Comparison of ENCODE assay signal across 15 cellular contexts in the genomic region with DNA sequence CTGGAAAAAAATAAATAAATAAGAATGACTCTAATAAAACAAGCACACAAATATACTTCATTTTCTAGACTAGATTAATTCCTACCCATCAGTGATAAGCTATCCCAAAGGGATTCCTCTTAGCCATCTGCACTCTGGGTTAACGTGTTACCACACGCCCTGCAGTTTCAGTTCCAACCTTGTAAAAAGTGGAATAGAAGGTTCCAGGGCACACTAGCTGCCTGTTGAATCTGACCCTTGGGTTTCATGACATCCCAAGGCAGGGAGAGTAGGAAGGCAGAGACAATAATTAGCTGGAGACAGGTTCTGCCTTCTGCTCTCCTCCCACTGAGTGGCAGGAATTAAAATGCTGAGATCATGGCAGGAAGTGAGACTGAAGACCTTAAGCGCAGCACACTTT. TPM values are rescaled to one million over a fixed set of nuclear protein-coding genes. Genes with fewer than 3 reads are reported as not detected.
DNase-seq lines count a peak whose midpoint lies in the region; ATAC-seq and TF ChIP-seq lines count a peak whose summit lies in the region.
"Had no signal": no experiment of that assay in that cellular context is flagged by ENCODE, and none has a peak within 500 bp of the region (broad histone marks: within the 10 kb centered on the region; RNA-seq: fewer than 3 reads in every experiment).

No MANE protein-coding gene starts in this region.

- peaks cover 0 to 59% of the 10 kb centered on the region in 2 donors for H3K36me3 ChIP-seq in left lung

- POLR2A ChIA-PET in activated CD4-positive, alpha-beta memory T cell treated with anti-CD3 and anti-CD28 coated beads, Interleukin-2, amount 10 ng/mL, durations not matched to agents 7 days and 5 days (lab: Charles Lee): interaction anchor here (3.5 kb wide), 1 partner anchor 11 kb away, joined by 15 read pairs; no protein-coding TSS in a partner anchor

- ATAC-seq in sciatic nerve: peak; percentile 26
- no peak for ATAC-seq in left lung
- ATAC-seq: natural killer cell had no signal

- H3K36me3 Mint-ChIP-seq in T-helper 2 cell treated with Interferon-gamma antibody and Interleukin-4, amounts not matched to agents 5 μg/mL and 100 μg/mL, for 36 hours (ENCODE audit: low read depth): peaks cover 31% of the 10 kb centered on the region
- H3K36me3 Mint-ChIP-seq in activated CD4-positive, alpha-beta memory T cell treated with anti-CD3 and anti-CD28 coated beads, Interleukin-2, amount 10 ng/mL, durations not matched to agents 7 days and 5 days (ENCODE audit: low read depth): peaks cover 34% of the 10 kb centered on the region
- H3K36me3 Mint-ChIP-seq: natural killer cell had no signal

- H3K9me3 Mint-ChIP-seq in T-helper 2 cell treated with Interferon-gamma antibody and Interleukin-4, amounts not matched to agents 5 μg/mL and 100 μg/mL, for 36 hours: no peaks in the 10 kb centered on the region
- H3K9me3 Mint-ChIP-seq in activated CD4-positive, alpha-beta memory T cell treated with anti-CD3 and anti-CD28 coated beads, Interleukin-2, amount 10 ng/mL, durations not matched to agents 7 days and 5 days: no peaks in the 10 kb centered on the region
- H3K9me3 Mint-ChIP-seq: natural killer cell had no signal

- peak overlapping the region; percentile 61 for H3K27ac Mint-ChIP-seq in T-helper 2 cell treated with Interferon-gamma antibody and Interleukin-4, amounts not matched to agents 5 μg/mL and 100 μg/mL, for 36 hours
- peak overlapping the region; percentile 24 for H3K27ac Mint-ChIP-seq in activated CD4-positive, alpha-beta memory T cell treated with anti-CD3 and anti-CD28 coated beads, Interleukin-2, amount 10 ng/mL, durations not matched to agents 7 days and 5 days
- H3K27ac Mint-ChIP-seq: natural killer cell had no signal

- no peaks in the 10 kb centered on the region for H3K4me1 ChIP-seq in left lung

- no peaks in the 10 kb centered on the region for H3K27me3 ChIP-seq in left lung

- H3K9me3 ChIP-seq in left lung: no peaks in the 10 kb centered on the region

- no peak for TF ChIP-seq CTCF in left lung (IDR thresholded peaks at IDR 0.05)

- no peak for DNase-seq in T-helper 2 cell treated with Interferon-gamma antibody and Interleukin-4, amounts not matched to agents 5 μg/mL and 100 μg/mL, for 36 hours (ENCODE audit: low spot score)
- DNase-seq in T-helper 2 cell (no peak), NCI-H1105 treated with DMSO at 0.1 percent for 48 hours (lab: John Stamatoyannopoulos, UW) (peak; percentile 69), sciatic nerve (ENCODE audit: low spot score) (no peak), left lung (no peak), iPS-NIHi7 (ENCODE audit: extremely low spot score) (no peak)
- DNase-seq in activated CD4-positive, alpha-beta memory T cell treated with anti-CD3 and anti-CD28 coated beads, Interleukin-2, amount 10 ng/mL, durations not matched to agents 7 days and 5 days: no peak
- no peak for DNase-seq in stimulated activated CD4-positive, alpha-beta T cell treated with anti-CD3 and anti-CD28 coated beads, Interleukin-4, amount 100 ng/mL, for 24 hours
- DNase-seq: activated CD8-positive, alpha-beta memory T cell treated with anti-CD3 and anti-CD28 coated beads for 24 hours; activated naive CD4-positive, alpha-beta T cell; effector CD4-positive, alpha-beta T cell; natural killer cell; stimulated activated CD4-positive, alpha-beta T cell treated with anti-CD3 and anti-CD28 coated beads, Interleukin-15, amount 100 ng/mL, for 24 hours; substantia nigra had no signal

- intact Hi-C loops in sciatic nerve (cut with DNase I) (no loop called here), left lung (cut with DNase I) (no loop called here)

- no peak overlapping the region for H3K27ac ChIP-seq in left lung

- CTCF ChIA-PET in activated CD4-positive, alpha-beta memory T cell treated with anti-CD3 and anti-CD28 coated beads, Interleukin-2, amount 10 ng/mL, durations not matched to agents 7 days and 5 days (lab: Charles Lee): interaction anchor here (0.9 to 1.0 kb wide), 2 partner anchors 10 to 21 kb away, joined by 3 read pairs; no protein-coding TSS in a partner anchor

- peaks cover 15% of the 10 kb centered on the region for H3K4me1 Mint-ChIP-seq in T-helper 2 cell treated with Interferon-gamma antibody and Interleukin-4, amounts not matched to agents 5 μg/mL and 100 μg/mL, for 36 hours (ENCODE audit: low read depth)
- peaks cover 11% of the 10 kb centered on the region for H3K4me1 Mint-ChIP-seq in activated CD4-positive, alpha-beta memory T cell treated with anti-CD3 and anti-CD28 coated beads, Interleukin-2, amount 10 ng/mL, durations not matched to agents 7 days and 5 days
- H3K4me1 Mint-ChIP-seq: brain had no signal

- H3K4me3 ChIP-seq in left lung: no peak overlapping the region

- H3K4me3 Mint-ChIP-seq in T-helper 2 cell treated with Interferon-gamma antibody and Interleukin-4, amounts not matched to agents 5 μg/mL and 100 μg/mL, for 36 hours: no peak overlapping the region
- H3K4me3 Mint-ChIP-seq in activated CD4-positive, alpha-beta memory T cell treated with anti-CD3 and anti-CD28 coated beads, Interleukin-2, amount 10 ng/mL, durations not matched to agents 7 days and 5 days: no peak overlapping the region
- H3K4me3 Mint-ChIP-seq: brain, natural killer cell had no signal

- no peaks in the 10 kb centered on the region for H3K27me3 Mint-ChIP-seq in T-helper 2 cell treated with Interferon-gamma antibody and Interleukin-4, amounts not matched to agents 5 μg/mL and 100 μg/mL, for 36 hours (ENCODE audit: low read depth)
- no peaks in the 10 kb centered on the region for H3K27me3 Mint-ChIP-seq in activated CD4-positive, alpha-beta memory T cell treated with anti-CD3 and anti-CD28 coated beads, Interleukin-2, amount 10 ng/mL, durations not matched to agents 7 days and 5 days
- H3K27me3 Mint-ChIP-seq: brain had no signal

RNA-seq across cellular contexts. Expression of gene SLC37A3, which starts 33.5 kb away (rescaled TPM):
- 10 to 100 TPM; 28.8 to 30.7 TPM for total RNA-seq in activated CD4-positive, alpha-beta memory T cell treated with anti-CD3 and anti-CD28 coated beads, Interleukin-2, amount 10 ng/mL, durations not matched to agents 7 days and 5 days
- total RNA-seq in sciatic nerve (56.7 TPM), left lung (10 to 100 TPM; 36.2 to 41.1 TPM)

RNA-seq across cellular contexts. Expression of gene RAB19, which starts 39.0 kb away (rescaled TPM):
- 1 to 10 TPM; 4.3 to 4.8 TPM for total RNA-seq in activated CD4-positive, alpha-beta memory T cell treated with anti-CD3 and anti-CD28 coated beads, Interleukin-2, amount 10 ng/mL, durations not matched to agents 7 days and 5 days
- total RNA-seq in sciatic nerve (not detected), left lung (1 to 10 TPM; 1.6 to 5.1 TPM)
